Comparison of ENCODE assay signal across 8 cellular contexts in genomic region chr1:57423135-57424131, GRCh38. TPM values are rescaled to one million over a fixed set of nuclear protein-coding genes. Genes with fewer than 3 reads are reported as not detected.
A peak's percentile ranks its signal among the peaks of the same experiment; 100 is the strongest.
DNase-seq lines count a peak whose midpoint lies in the region; ATAC-seq, FAIRE-seq and TF ChIP-seq lines count a peak whose summit lies in the region.

Gene DAB1 (minus strand): TSS chr1:57424060. CDS start chr1:57291030, 133,030 bp downstream.

- peaks cover 8% of the 10 kb centered on the region for H3K4me1 Mint-ChIP-seq in Calu3 (ENCODE audit: low read depth, unreplicated experiment)
- peaks cover 19% of the 10 kb centered on the region for H3K4me1 Mint-ChIP-seq in neural progenitor cell

- no peaks in the 10 kb centered on the region for H3K79me2 ChIP-seq in neural progenitor cell (ENCODE audit: low read depth)

- peak within 1 kb of the TSS; percentile 80 for H3K4me3 Mint-ChIP-seq in Calu3 (ENCODE audit: low read depth, unreplicated experiment)
- H3K4me3 Mint-ChIP-seq in neural progenitor cell: peak within 1 kb of the TSS; percentile 99

- peaks cover 22% of the 10 kb centered on the region for H3F3A ChIP-seq in neural progenitor cell (ENCODE audit: low read depth)

- H3K27me3 ChIP-seq in esophagus muscularis mucosa: peaks cover 0 to 76% (median 18%) of the 10 kb centered on the region in 4 donors
- H3K27me3 ChIP-seq in neural progenitor cell: peaks cover 72% of the 10 kb centered on the region

- no peaks in the 10 kb centered on the region for H3K9me3 ChIP-seq in esophagus muscularis mucosa
- H3K9me3 ChIP-seq in neural progenitor cell (ENCODE audit: low read depth): no peaks in the 10 kb centered on the region

- ATAC-seq in GM21381 (IDR thresholded peaks at IDR 0.05; ENCODE audit: unreplicated experiment): no peak

- 2% methylated on average over 41 of the region's 85 CpGs for WGBS in esophagus muscularis mucosa

- TF ChIP-seq POLR2A in esophagus muscularis mucosa (IDR thresholded peaks at IDR 0.05; ENCODE audit: low read depth) (no peak), H54 (IDR thresholded peaks at IDR 0.05; ENCODE audit: low read depth, low read length) (no peak)

- BruUV-seq in Calu3 (replicated peaks; lab: Mats Ljungman, UMichigan): no TSS peak

- peak within 1 kb of the TSS; percentile 96 for H2AFZ ChIP-seq in neural progenitor cell (replicated peaks)

- no peaks in the 10 kb centered on the region for H3K36me3 ChIP-seq in esophagus muscularis mucosa
- H3K36me3 ChIP-seq in neural progenitor cell: no peaks in the 10 kb centered on the region

- peaks cover 8% of the 10 kb centered on the region for H3K36me3 Mint-ChIP-seq in Calu3 (ENCODE audit: insufficient read depth, unreplicated experiment)
- no peaks in the 10 kb centered on the region for H3K36me3 Mint-ChIP-seq in neural progenitor cell

- no peak within 1 kb of the TSS for H3K27ac Mint-ChIP-seq in Calu3 (ENCODE audit: unreplicated experiment)
- peak within 1 kb of the TSS; percentile 85 for H3K27ac Mint-ChIP-seq in neural progenitor cell

- TF ChIP-seq CTCF in Calu3 (IDR thresholded peaks at IDR 0.05; ENCODE audit: unreplicated experiment): no peak
- no peak for TF ChIP-seq CTCF in esophagus muscularis mucosa (IDR thresholded peaks at IDR 0.05)
- TF ChIP-seq CTCF in neural progenitor cell (IDR thresholded peaks at IDR 0.05): no peak

- H3K4me2 ChIP-seq in neural progenitor cell: peak within 1 kb of the TSS; percentile 98

- CTCF ChIA-PET in Calu3 (lab: Charles Lee): interaction anchor here (0.6 kb wide), 2 partner anchors 8 to 225 kb away, joined by 4 to 7 read pairs; no protein-coding TSS in a partner anchor

- H3K4me3 ChIP-seq in esophagus muscularis mucosa (peak within 1 kb of the TSS; percentile 48 to 56 (median 50)), neural progenitor cell (peak within 1 kb of the TSS; percentile 76)

- DNase-seq in Calu3 (peak; percentile 17), NCI-H526 (lab: John Stamatoyannopoulos, UW) (peak; percentile 5 to 80), esophagus muscularis mucosa (ENCODE audit: extremely low spot score) (no peak), neural progenitor cell (ENCODE audit: low spot score) (peak; percentile 76), H54 (ENCODE audit: insufficient read length, low spot score) (no peak), HUDEP-2 (lab: John Stamatoyannopoulos, UW; ENCODE audit: unreplicated experiment in 76 of 76) (no peak), Ammon's horn (ENCODE audit: low spot score) (no peak)

- no peak for FAIRE-seq in H54 (lab: Jason Lieb, UNC)

- H3K27me3 Mint-ChIP-seq in Calu3 (ENCODE audit: unreplicated experiment) (peaks cover 59% of the 10 kb centered on the region), neural progenitor cell (ENCODE audit: insufficient read depth, low read depth) (peaks cover 17% of the 10 kb centered on the region)

- no peak within 1 kb of the TSS for H3K9ac ChIP-seq in neural progenitor cell

- no peak for TF ChIP-seq EP300 in esophagus muscularis mucosa (IDR thresholded peaks at IDR 0.05)

- no peaks in the 10 kb centered on the region for H3K9me3 Mint-ChIP-seq in Calu3 (ENCODE audit: low read depth, unreplicated experiment)
- no peaks in the 10 kb centered on the region for H3K9me3 Mint-ChIP-seq in neural progenitor cell

- H3K27ac ChIP-seq in esophagus muscularis mucosa (replicated peaks in 1 of 4) (no peak within 1 kb of the TSS), neural progenitor cell (no peak within 1 kb of the TSS)

- intact Hi-C loops in Calu3 (cut with micrococcal nuclease; ENCODE audit: unreplicated experiment): no loop called here
- intact Hi-C loops in esophagus muscularis mucosa (cut with DNase I): no loop called here

- H3K4me1 ChIP-seq in esophagus muscularis mucosa (peaks cover 23 to 32% (median 29%) of the 10 kb centered on the region in 4 donors), neural progenitor cell (peaks cover 7% of the 10 kb centered on the region)

- H4K20me1 ChIP-seq in neural progenitor cell (ENCODE audit: low read depth): no peaks in the 10 kb centered on the region

RNA-seq across cellular contexts. Expression of gene DAB1, which starts in this region (rescaled TPM):
- total RNA-seq in Calu3 (2022): not detected in 2 replicates
- 1 to 10 TPM in 1 of 4 donors, under 1 TPM in 3; 0.26 to 1.3 (median 0.37) TPM for total RNA-seq in esophagus muscularis mucosa
- total RNA-seq in neural progenitor cell (ENCODE audit: low replicate concordance): 5.9 and 14.6 TPM in 2 replicates

Comparison
In these comparisons a context has a peak if more than half of its experiments do, and no peak if none do; other contexts are left out.
1. Peak in DNase-seq in Calu3; RNA of the gene not detected or under 1 TPM.
2. DNase-seq: peak in NCI-H526 (2 of 2) and neural progenitor cell (single experiment); none in esophagus muscularis mucosa (single experiment), H54 (single experiment), HUDEP-2 (0 of 76) and Ammon's horn (single experiment).